ENCODE assay signal across 8 cellular contexts in the genomic region with DNA sequence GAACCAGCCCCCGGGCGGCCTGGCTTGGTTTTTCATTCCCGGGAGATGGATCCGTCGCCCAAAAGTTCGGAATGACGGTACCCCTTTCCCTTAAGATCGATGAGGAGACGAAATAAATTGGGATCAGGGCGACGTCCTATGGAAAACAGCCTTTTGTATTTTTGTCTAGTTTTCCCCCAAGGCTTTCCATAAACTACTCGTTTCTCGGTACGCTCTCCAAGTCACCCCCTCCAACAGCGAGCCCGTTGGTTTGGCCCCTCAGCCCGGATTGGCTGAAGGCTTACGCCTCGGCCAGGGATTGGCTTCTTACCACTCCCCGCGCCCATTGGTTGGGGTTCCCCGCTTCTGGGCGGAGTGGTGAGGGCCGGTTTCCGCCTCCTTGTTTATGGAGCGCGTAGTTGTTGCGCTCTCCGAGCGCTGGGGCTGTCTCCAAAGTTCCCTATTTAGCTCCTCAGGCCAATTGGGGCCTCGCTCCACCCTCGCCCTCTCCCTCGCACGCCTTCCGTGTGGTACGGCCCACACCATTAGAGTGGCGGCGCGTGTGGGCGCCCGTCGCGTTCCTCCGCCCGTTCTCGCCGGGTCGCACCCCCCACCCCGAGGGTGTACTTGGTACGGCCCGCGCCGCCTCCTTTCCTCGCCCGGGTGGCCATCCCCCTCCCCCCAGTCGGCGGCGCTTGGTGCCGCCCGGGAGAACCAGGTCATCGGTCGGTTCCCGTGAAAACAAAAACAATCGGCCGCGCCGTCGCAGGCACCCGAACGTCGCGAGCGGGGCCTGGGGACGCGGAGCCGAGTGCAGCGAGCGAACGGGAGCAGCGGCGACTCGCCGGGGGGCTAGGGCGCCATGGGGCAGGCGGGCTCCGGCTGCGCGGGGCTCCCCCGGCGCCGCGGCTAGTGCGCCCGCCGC. TPM values are rescaled to one million over a fixed set of nuclear protein-coding genes. Genes with fewer than 3 reads are reported as not detected.
DNase-seq lines count a peak whose midpoint lies in the region; ATAC-seq and TF ChIP-seq lines count a peak whose summit lies in the region.
"Not testable (repeated sequence)": the region's sequence is repeated elsewhere in the genome, so short reads cannot be mapped to it uniquely, and the experiment has no call there.

A gene with protein sequence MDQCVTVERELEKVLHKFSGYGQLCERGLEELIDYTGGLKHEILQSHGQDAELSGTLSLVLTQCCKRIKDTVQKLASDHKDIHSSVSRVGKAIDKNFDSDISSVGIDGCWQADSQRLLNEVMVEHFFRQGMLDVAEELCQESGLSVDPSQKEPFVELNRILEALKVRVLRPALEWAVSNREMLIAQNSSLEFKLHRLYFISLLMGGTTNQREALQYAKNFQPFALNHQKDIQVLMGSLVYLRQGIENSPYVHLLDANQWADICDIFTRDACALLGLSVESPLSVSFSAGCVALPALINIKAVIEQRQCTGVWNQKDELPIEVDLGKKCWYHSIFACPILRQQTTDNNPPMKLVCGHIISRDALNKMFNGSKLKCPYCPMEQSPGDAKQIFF (plus strand): TSS at position 655 of the 904 bp plus-strand sequence. CDS start 377 bp downstream, outside the sequence.

- 0% methylated on average over 17 to 85 of the region's 95 CpGs for WGBS in ovary, 3 donors
- WGBS in testis, 2 donors = 0% methylated on average over 5 to 62 of the region's 95 CpGs

- intact Hi-C loops in Right ventricle myocardium superior (cut with DNase I); ovary (cut with DNase I); testis (cut with DNase I; ENCODE audit: low total_unique reads): not testable (repeated sequence)

- not testable (repeated sequence) for H3K4me1 ChIP-seq in adipocyte (ENCODE audit: control insufficient read depth, insufficient read depth, low read length); ovary (ENCODE audit: insufficient read depth); testis

- TF ChIP-seq POLR2A in ovary (IDR thresholded peaks at IDR 0.05) = peak; percentile 48
- TF ChIP-seq POLR2A in testis (IDR thresholded peaks at IDR 0.05) = not testable (repeated sequence)

- H3K9me3 ChIP-seq in adipocyte (ENCODE audit: control insufficient read depth, low read length); ovary; testis: not testable (repeated sequence)

- H3K27ac ChIP-seq in ovary = peak within 1 kb of the TSS; percentile 85 to 93
- peak within 1 kb of the TSS; percentile 84 to 92 for H3K27ac ChIP-seq in testis

- not testable (repeated sequence) for TF ChIP-seq EP300 in ovary (IDR thresholded peaks at IDR 0.05)

- not testable (repeated sequence) for H3K36me3 ChIP-seq in adipocyte (ENCODE audit: control insufficient read depth, insufficient read depth, low read length, severe bottlenecking); ovary; testis (ENCODE audit: low read depth, missing control alignments)

- H3K4me3 ChIP-seq in adipocyte (ENCODE audit: low read length) = peak within 1 kb of the TSS; percentile 82
- peak within 1 kb of the TSS; percentile 76 for H3K4me3 ChIP-seq in ovary
- H3K4me3 ChIP-seq in testis = peak within 1 kb of the TSS; percentile 68 to 82

- not testable (repeated sequence) for H3K9me3 Mint-ChIP-seq in T-helper 1 cell treated with Interleukin-12 subunit alpha and Interleukin-12 subunit beta and Interleukin-4 antibody, amounts not matched to agents 30 μg/mL and 1 μg/mL, for 36 hours

- H3K27ac Mint-ChIP-seq in T-helper 1 cell treated with Interleukin-12 subunit alpha and Interleukin-12 subunit beta and Interleukin-4 antibody, amounts not matched to agents 30 μg/mL and 1 μg/mL, for 36 hours = peak within 1 kb of the TSS; percentile 79

- H3K4me3 Mint-ChIP-seq in T-helper 1 cell treated with Interleukin-12 subunit alpha and Interleukin-12 subunit beta and Interleukin-4 antibody, amounts not matched to agents 30 μg/mL and 1 μg/mL, for 36 hours = peak within 1 kb of the TSS; percentile 82

- not testable (repeated sequence) for H3K27me3 ChIP-seq in adipocyte (replicated peaks; ENCODE audit: control insufficient read depth, insufficient read depth, low read length); ovary; testis

- DNase-seq in GM10266 (ENCODE audit: extremely low spot score) (peak; percentile 49), NCI-H128 (lab: John Stamatoyannopoulos, UW; ENCODE audit: unreplicated experiment) (peak; percentile 90), adipocyte (ENCODE audit: low read depth) (peak; percentile 93), Right ventricle myocardium superior (peak; percentile 96), ovary (peak; percentile 91 to 94 (median 94)), testis (peak; percentile 92)

- not testable (repeated sequence) for H3K36me3 Mint-ChIP-seq in T-helper 1 cell treated with Interleukin-12 subunit alpha and Interleukin-12 subunit beta and Interleukin-4 antibody, amounts not matched to agents 30 μg/mL and 1 μg/mL, for 36 hours (ENCODE audit: low read depth)

- not testable (repeated sequence) for TF ChIP-seq CTCF in GM10266 (IDR thresholded peaks at IDR 0.05; ENCODE audit: control insufficient read depth, insufficient read depth, low read depth, missing control alignments); ovary (IDR thresholded peaks at IDR 0.05); testis (IDR thresholded peaks at IDR 0.05)

- ATAC-seq in HG02642 (IDR thresholded peaks at IDR 0.05; ENCODE audit: poor library complexity, unreplicated experiment) = peak; percentile 92
- ATAC-seq in Right ventricle myocardium superior (ENCODE audit: poor library complexity) = peak; percentile 96

- H3K9ac ChIP-seq in adipocyte (ENCODE audit: low read length) = peak within 1 kb of the TSS; percentile 83

- H3K4me1 Mint-ChIP-seq in T-helper 1 cell treated with Interleukin-12 subunit alpha and Interleukin-12 subunit beta and Interleukin-4 antibody, amounts not matched to agents 30 μg/mL and 1 μg/mL, for 36 hours (ENCODE audit: low read depth) = not testable (repeated sequence)

- H3K27me3 Mint-ChIP-seq in T-helper 1 cell treated with Interleukin-12 subunit alpha and Interleukin-12 subunit beta and Interleukin-4 antibody, amounts not matched to agents 30 μg/mL and 1 μg/mL, for 36 hours (ENCODE audit: low read depth) = not testable (repeated sequence)

RNA-seq across cellular contexts. Expression of the gene that starts here (rescaled TPM):
- total RNA-seq in Right ventricle myocardium superior (96.0 TPM), ovary (10 to 100 TPM; 22.9 to 31.1 (median 26.4) TPM), testis (10 to 100 TPM; 31.3 to 31.7 TPM)
- polyA plus RNA-seq in ovary (10 to 100 TPM; 11.2 to 27.2 TPM), testis (ENCODE audit: insufficient read depth, low read depth, low replicate concordance) (28.4 TPM)

Comparison
In these comparisons a context has a peak if more than half of its experiments do, and no peak if none do; other contexts are left out.
1. Peak in every context shown above with its lines: DNase-seq, ATAC-seq, H3K4me3 ChIP-seq and H3K27ac ChIP-seq.